Comparison of ENCODE assay signal across 18 cellular contexts in the genomic region with DNA sequence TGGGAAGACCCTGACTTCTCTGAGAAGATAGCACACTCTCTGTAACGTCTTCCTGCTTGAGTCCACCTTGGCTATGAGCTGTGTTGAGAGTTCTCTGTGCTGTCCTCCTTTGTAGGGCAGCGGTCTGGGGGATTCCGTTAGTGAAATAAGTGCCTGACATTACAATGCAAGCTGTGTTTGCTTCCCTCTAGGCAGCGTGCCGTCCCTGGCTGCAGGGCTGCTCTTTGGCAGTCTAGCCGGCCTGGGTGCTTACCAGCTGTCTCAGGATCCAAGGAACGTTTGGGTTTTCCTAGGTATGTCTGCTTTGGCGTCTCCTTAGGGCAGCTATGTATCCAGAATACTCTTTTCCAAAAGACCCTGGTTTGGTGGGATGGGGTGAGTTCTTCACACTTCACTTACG. TPM values are rescaled to one million over a fixed set of nuclear protein-coding genes. Genes with fewer than 3 reads are reported as not detected.
DNase-seq lines count a peak whose midpoint lies in the region.
"Had no signal": no experiment of that assay in that cellular context is flagged by ENCODE, and none has a peak within 500 bp of the region (broad histone marks: within the 10 kb centered on the region; RNA-seq: fewer than 3 reads in every experiment).

No MANE protein-coding gene starts in this region.

- no peaks in the 10 kb centered on the region for H3K9me3 ChIP-seq in subcutaneous abdominal adipose tissue (ENCODE audit: control insufficient read depth in 5 of 5, low read length in 5 of 5)
- H3K9me3 ChIP-seq: gastrocnemius medialis, SK-N-SH had no signal

- H3K4me1 Mint-ChIP-seq in activated naive CD8-positive, alpha-beta T cell (ENCODE audit: low read depth): peaks cover 44% of the 10 kb centered on the region
- H3K4me1 Mint-ChIP-seq in activated naive CD8-positive, alpha-beta T cell treated with anti-CD3 and anti-CD28 coated beads for 36 hours: peaks cover 33% of the 10 kb centered on the region

- H3K27me3 Mint-ChIP-seq in activated naive CD8-positive, alpha-beta T cell: no peaks in the 10 kb centered on the region
- no peaks in the 10 kb centered on the region for H3K27me3 Mint-ChIP-seq in activated naive CD8-positive, alpha-beta T cell treated with anti-CD3 and anti-CD28 coated beads for 36 hours

- H3K4me1 ChIP-seq in subcutaneous abdominal adipose tissue (ENCODE audit: control insufficient read depth in 5 of 5, insufficient read depth in 5 of 5, low read length in 5 of 5): peaks cover 4 to 43% (median 38%) of the 10 kb centered on the region in 5 donors

- no peak for DNase-seq in activated naive CD8-positive, alpha-beta T cell treated with anti-CD3 and anti-CD28 coated beads for 36 hours
- DNase-seq in anterior cingulate cortex (lab: John Stamatoyannopoulos, UW): peak in 36 of 58 donors; percentile 6 to 67 (median 31)
- peak; percentile 27 for DNase-seq in midbrain (lab: John Stamatoyannopoulos, UW)
- DNase-seq in stimulated activated CD8-positive, alpha-beta memory T cell treated with anti-CD3 and anti-CD28 coated beads, Interleukin-4, amount 100 ng/mL, for 48 hours: no peak
- no peak for DNase-seq in D341Med (ENCODE audit: low spot score)
- no peak for DNase-seq in SIG-M5 (lab: John Stamatoyannopoulos, UW)
- DNase-seq: gastrocnemius medialis, KBM-7, left colon, NCI-H1048, NCI-H1930, NCI-H446, SK-N-SH, T1000 had no signal

- H3K36me3 ChIP-seq in subcutaneous abdominal adipose tissue (ENCODE audit: control insufficient read depth in 5 of 5, insufficient read depth in 5 of 5, low read length in 5 of 5): peaks cover 8 to 52% (median 32%) of the 10 kb centered on the region in 5 donors

- H3K4me3 Mint-ChIP-seq in activated naive CD8-positive, alpha-beta T cell: peak overlapping the region; percentile 38
- H3K4me3 Mint-ChIP-seq in activated naive CD8-positive, alpha-beta T cell treated with anti-CD3 and anti-CD28 coated beads for 36 hours: no peak overlapping the region
- H3K4me3 Mint-ChIP-seq: CD14-positive monocyte had no signal

- H3K27ac Mint-ChIP-seq in activated naive CD8-positive, alpha-beta T cell: peak overlapping the region; percentile 34
- no peak overlapping the region for H3K27ac Mint-ChIP-seq in activated naive CD8-positive, alpha-beta T cell treated with anti-CD3 and anti-CD28 coated beads for 36 hours

- no peaks in the 10 kb centered on the region for H3K27me3 ChIP-seq in subcutaneous abdominal adipose tissue (ENCODE audit: control insufficient read depth in 5 of 5, insufficient read depth in 4 of 5, low read length in 5 of 5)
- H3K27me3 ChIP-seq: gastrocnemius medialis had no signal

- H3K36me3 Mint-ChIP-seq in activated naive CD8-positive, alpha-beta T cell: peaks cover 6% of the 10 kb centered on the region
- peaks cover 21% of the 10 kb centered on the region for H3K36me3 Mint-ChIP-seq in activated naive CD8-positive, alpha-beta T cell treated with anti-CD3 and anti-CD28 coated beads for 36 hours

- no peak overlapping the region for H3K9ac ChIP-seq in subcutaneous abdominal adipose tissue (ENCODE audit: low read length in 5 of 5)
- H3K9ac ChIP-seq: parathyroid adenoma, SK-N-SH had no signal

- no peak overlapping the region for H3K4me3 ChIP-seq in subcutaneous abdominal adipose tissue (ENCODE audit: low read depth in 1 of 5, low read length in 5 of 5)
- H3K4me3 ChIP-seq: gastrocnemius medialis had no signal

- H3K27ac ChIP-seq in subcutaneous abdominal adipose tissue (ENCODE audit: low read depth, low read length): peak overlapping the region; percentile 0
- H3K27ac ChIP-seq: parathyroid adenoma had no signal

- no peaks in the 10 kb centered on the region for H3K9me3 Mint-ChIP-seq in activated naive CD8-positive, alpha-beta T cell (ENCODE audit: low read depth)
- peaks cover 4% of the 10 kb centered on the region for H3K9me3 Mint-ChIP-seq in activated naive CD8-positive, alpha-beta T cell treated with anti-CD3 and anti-CD28 coated beads for 36 hours

RNA-seq across cellular contexts. Expression of a gene that starts 2.8 kb away (rescaled TPM):
- total RNA-seq in activated naive CD8-positive, alpha-beta T cell treated with anti-CD3 and anti-CD28 coated beads for 36 hours: 10 to 100 TPM; 67.0 to 70.7 TPM

RNA-seq across cellular contexts. Expression of a gene that starts 21.9 kb away (rescaled TPM):
- 100 to 1,000 TPM; 112 to 113 TPM for total RNA-seq in activated naive CD8-positive, alpha-beta T cell treated with anti-CD3 and anti-CD28 coated beads for 36 hours

RNA-seq across cellular contexts. Expression of a gene that starts 30.9 kb away (rescaled TPM):
- 10 to 100 TPM; 58.5 to 60.2 TPM for total RNA-seq in activated naive CD8-positive, alpha-beta T cell treated with anti-CD3 and anti-CD28 coated beads for 36 hours

RNA-seq across cellular contexts. Expression of a gene that starts 31.3 kb away (rescaled TPM):
- 1 to 10 TPM; 5.7 to 6.3 TPM for total RNA-seq in activated naive CD8-positive, alpha-beta T cell treated with anti-CD3 and anti-CD28 coated beads for 36 hours

Comparison
In these comparisons a context has a peak if more than half of its experiments do, and no peak if none do; other contexts are left out.
1. DNase-seq: peak in anterior cingulate cortex (36 of 58) and midbrain (single experiment); none in activated naive CD8-positive, alpha-beta T cell treated with anti-CD3 and anti-CD28 coated beads for 36 hours (single experiment), stimulated activated CD8-positive, alpha-beta memory T cell treated with anti-CD3 and anti-CD28 coated beads, Interleukin-4, amount 100 ng/mL, for 48 hours (single experiment), D341Med (single experiment) and SIG-M5 (single experiment).